In the genomic region with DNA sequence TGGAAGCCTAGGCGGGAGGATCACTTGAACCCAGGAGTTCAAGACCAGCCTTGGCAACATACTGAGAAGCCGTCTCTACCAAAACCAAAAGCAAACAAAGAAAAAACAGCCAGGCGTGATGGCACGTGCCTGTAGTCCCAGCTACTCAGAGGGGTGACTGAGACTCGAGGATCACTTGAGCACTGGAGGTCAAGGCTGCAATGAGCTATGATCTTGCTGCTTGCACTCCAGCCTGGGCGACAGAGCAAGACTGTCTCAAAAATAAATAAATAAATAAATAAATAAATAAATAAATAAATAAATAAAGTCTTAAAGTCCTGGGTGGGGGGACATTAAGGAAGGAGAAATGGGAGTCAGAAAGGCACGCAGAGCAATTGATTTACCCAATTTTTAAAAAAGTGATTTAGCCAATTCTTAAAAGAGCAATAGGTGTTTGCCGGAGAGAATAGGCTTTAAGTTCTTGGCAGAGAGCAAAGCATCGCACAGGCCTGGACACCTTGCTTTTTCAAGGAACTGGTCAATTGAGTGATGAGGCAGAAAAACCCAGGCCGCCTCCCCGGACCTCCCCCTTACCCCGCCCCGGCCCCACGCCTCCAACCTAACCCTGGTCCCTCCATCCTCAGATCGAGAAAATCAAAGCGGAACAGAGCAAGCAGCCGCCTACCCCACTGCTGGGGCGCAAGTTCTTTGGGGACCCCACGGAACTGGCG, we compare ENCODE assay signal across 11 cellular contexts. TPM values are rescaled to one million over a fixed set of nuclear protein-coding genes. Genes with fewer than 3 reads are reported as not detected.
DNase-seq lines count a peak whose midpoint lies in the region; ATAC-seq and TF ChIP-seq lines count a peak whose summit lies in the region.
"Had no signal": no experiment of that assay in that cellular context is flagged by ENCODE, and none has a peak within 500 bp of the region (broad histone marks: within the 10 kb centered on the region; RNA-seq: fewer than 3 reads in every experiment).

No MANE protein-coding gene starts in this region.

- ATAC-seq in gastrocnemius medialis, result no peak
- ATAC-seq in HG03159 (IDR thresholded peaks at IDR 0.05; ENCODE audit: unreplicated experiment), result no peak
- ATAC-seq: body of pancreas had no signal

- peaks cover 3% of the 10 kb centered on the region for H3K9me3 Mint-ChIP-seq in activated CD4-positive, alpha-beta T cell treated with anti-CD3 and anti-CD28 coated beads, Interleukin-2, amount 10 ng/mL, durations not matched to agents 24 days and 14 days

- peaks cover 9% of the 10 kb centered on the region for H3K4me1 Mint-ChIP-seq in activated CD4-positive, alpha-beta T cell treated with anti-CD3 and anti-CD28 coated beads, Interleukin-2, amount 10 ng/mL, durations not matched to agents 24 days and 14 days

- peaks cover 36 to 46% (median 40%) of the 10 kb centered on the region in 3 donors for H3K27me3 ChIP-seq in gastrocnemius medialis

- peaks cover 6 to 7% of the 10 kb centered on the region in 2 donors for H3K4me1 ChIP-seq in gastrocnemius medialis

- no peaks in the 10 kb centered on the region for H3K36me3 Mint-ChIP-seq in activated CD4-positive, alpha-beta T cell treated with anti-CD3 and anti-CD28 coated beads, Interleukin-2, amount 10 ng/mL, durations not matched to agents 24 days and 14 days (ENCODE audit: low read depth)

- TF ChIP-seq CTCF in fibroblast of villous mesenchyme (IDR thresholded peaks at IDR 0.05; ENCODE audit: insufficient read depth, low read depth, low read length) (no peak), gastrocnemius medialis (IDR thresholded peaks at IDR 0.05 in 4 of 5, conservative IDR thresholded peaks at IDR 0.05 in 1 of 5) (no peak)

- H3K9me3 ChIP-seq in gastrocnemius medialis, result no peaks in the 10 kb centered on the region
- H3K9me3 ChIP-seq: body of pancreas had no signal

- intact Hi-C loops in gastrocnemius medialis (cut with DNase I; ENCODE audit: low total_unique reads), result no loop called here
- intact Hi-C loops in activated CD4-positive, alpha-beta T cell treated with anti-CD3 and anti-CD28 coated beads, Interleukin-2, amount 10 ng/mL, durations not matched to agents 24 days and 14 days (cut with micrococcal nuclease), result no loop called here

- H3K27ac ChIP-seq in gastrocnemius medialis, result no peak overlapping the region
- H3K27ac ChIP-seq: body of pancreas had no signal

- in situ Hi-C loops in gastrocnemius medialis (cut with MboI; ENCODE audit: low sequenced_read_pairs in 4 of 4), result no loop called here

- H3K27me3 Mint-ChIP-seq in activated CD4-positive, alpha-beta T cell treated with anti-CD3 and anti-CD28 coated beads, Interleukin-2, amount 10 ng/mL, durations not matched to agents 24 days and 14 days, result peaks cover 40% of the 10 kb centered on the region

- TF ChIP-seq POLR2A in gastrocnemius medialis (IDR thresholded peaks at IDR 0.05), result no peak

- H3K36me3 ChIP-seq in gastrocnemius medialis, result no peaks in the 10 kb centered on the region

- peak; percentile 19 for DNase-seq in NCI-H2171 treated with DMSO at 0.1 percent for 48 hours (lab: John Stamatoyannopoulos, UW)
- DNase-seq in NCI-H2171 (lab: John Stamatoyannopoulos, UW), result no peak
- DNase-seq in NCI-H69 (lab: John Stamatoyannopoulos, UW), result peak; percentile 13
- no peak for DNase-seq in fibroblast of villous mesenchyme (ENCODE audit: low read depth)
- DNase-seq in gastrocnemius medialis, result no peak
- no peak for DNase-seq in T-helper 1 cell
- DNase-seq in activated CD4-positive, alpha-beta T cell treated with anti-CD3 and anti-CD28 coated beads, Interleukin-2, amount 10 ng/mL, durations not matched to agents 24 days and 14 days, result no peak
- DNase-seq: activated CD4-positive, alpha-beta T cell treated with anti-CD3 and anti-CD28 coated beads, Interleukin-2, amount 50 U/mL, for 4 hours; body of pancreas; hippocampal formation had no signal

- H3K4me3 Mint-ChIP-seq in activated CD4-positive, alpha-beta T cell treated with anti-CD3 and anti-CD28 coated beads, Interleukin-2, amount 10 ng/mL, durations not matched to agents 24 days and 14 days, result no peak overlapping the region

- H3K4me3 ChIP-seq in fibroblast of villous mesenchyme (ENCODE audit: low read depth, low read length) (peak overlapping the region; percentile 48), gastrocnemius medialis (peak overlapping the region in 3 of 4 donors; percentile 33 to 47 (median 46))
- H3K4me3 ChIP-seq: body of pancreas had no signal

- no peak overlapping the region for H3K27ac Mint-ChIP-seq in activated CD4-positive, alpha-beta T cell treated with anti-CD3 and anti-CD28 coated beads, Interleukin-2, amount 10 ng/mL, durations not matched to agents 24 days and 14 days

RNA-seq across cellular contexts. Expression of gene SHKBP1, which starts 9.5 kb away (rescaled TPM):
- total RNA-seq in fibroblast of villous mesenchyme, result 17.7 and 20.9 TPM in 2 replicates
- 10 to 100 TPM; 11.1 to 24.5 (median 23.6) TPM for total RNA-seq in gastrocnemius medialis
- 111 and 113 TPM in 2 replicates for total RNA-seq in activated CD4-positive, alpha-beta T cell treated with anti-CD3 and anti-CD28 coated beads, Interleukin-2, amount 10 ng/mL, durations not matched to agents 24 days and 14 days

RNA-seq across cellular contexts. Expression of gene LTBP4, which starts 34.0 kb away (rescaled TPM):
- 18.4 and 21.2 TPM in 2 replicates for total RNA-seq in fibroblast of villous mesenchyme
- total RNA-seq in gastrocnemius medialis, result 10 to 100 TPM; 34.4 to 46.7 (median 40.5) TPM
- total RNA-seq in activated CD4-positive, alpha-beta T cell treated with anti-CD3 and anti-CD28 coated beads, Interleukin-2, amount 10 ng/mL, durations not matched to agents 24 days and 14 days, result 123 and 126 TPM in 2 replicates

Comparison
In these comparisons a context has a peak if more than half of its experiments do, and no peak if none do; other contexts are left out.
1. DNase-seq: peak in NCI-H2171 treated with DMSO at 0.1 percent for 48 hours (single experiment) and NCI-H69 (single experiment); none in NCI-H2171 (single experiment), fibroblast of villous mesenchyme (single experiment), gastrocnemius medialis (0 of 2), T-helper 1 cell (0 of 5) and activated CD4-positive, alpha-beta T cell treated with anti-CD3 and anti-CD28 coated beads, Interleukin-2, amount 10 ng/mL, durations not matched to agents 24 days and 14 days (single experiment).